In genomic region chr1:19049798-19050197, GRCh38 we compare ENCODE assay signal across 22 cellular contexts.
A peak's percentile ranks its signal among the peaks of the same experiment; 100 is the strongest.
DNase-seq lines count a peak whose midpoint lies in the region; ATAC-seq, FAIRE-seq and TF ChIP-seq lines count a peak whose summit lies in the region.
"Had no signal": no experiment of that assay in that cellular context is flagged by ENCODE, and none has a peak within 500 bp of the region (broad histone marks: within the 10 kb centered on the region; RNA-seq: fewer than 3 reads in every experiment).

No MANE protein-coding gene starts in this region.

- no peaks in the 10 kb centered on the region for H3K36me3 Mint-ChIP-seq in stimulated activated naive B cell treated with anti-CD40 and anti-IgM and Interleukin-4, amounts not matched to agents 10 μg/mL and 1 μg/mL and 100 μg/mL, for 72 hours
- H3K36me3 Mint-ChIP-seq: CD8-positive, alpha-beta T cell had no signal

- in situ Hi-C loops in HepG2 (cut with HindIII; ENCODE audit: extremely low pct_ligation_motif_present, low pct_unique_long_range_greater_than_20kb) (no loop called here), K562 (cut with MboI) (no loop called here)

- H3K79me2 ChIP-seq in HepG2 (ENCODE audit: insufficient read depth, low read length) (no peaks in the 10 kb centered on the region), K562 (ENCODE audit: control insufficient read depth, insufficient read depth, low read length) (no peaks in the 10 kb centered on the region), osteoblast (ENCODE audit: insufficient read depth, low read length) (no peaks in the 10 kb centered on the region)

- POLR2A ChIA-PET in HepG2 (lab: Yijun Ruan, JAX) (no interaction called here), K562 (lab: Yijun Ruan, JAX) (interaction anchor here (0.7 kb wide), 3 partner anchors 11 to 147 kb away, joined by 3 read pairs; partner anchors contain the start of gene ALDH4A1)

- TF ChIP-seq POLR2A in HepG2 (IDR thresholded peaks at IDR 0.05; ENCODE audit: insufficient read depth in 1 of 2, low read depth in 2 of 2, low read length in 2 of 2) = no peak
- no peak for TF ChIP-seq POLR2A in right lobe of liver (IDR thresholded peaks at IDR 0.05)
- TF ChIP-seq POLR2A in K562 (conservative IDR thresholded peaks at IDR 0.05) = no peak

- intact Hi-C loops in HepG2 (cut with micrococcal nuclease; ENCODE audit: unreplicated experiment) = loop anchor here (5.0 kb wide), 1 partner anchor 37 kb away; no protein-coding TSS in a partner anchor
- intact Hi-C loops in right lobe of liver (cut with DNase I) = no loop called here
- intact Hi-C loops in K562 (cut with micrococcal nuclease) = no loop called here

- H3K4me1 ChIP-seq in HepG2 (ENCODE audit: insufficient read depth, low read length) (peaks cover 75% of the 10 kb centered on the region), right lobe of liver (peaks cover 0 to 26% (median 13%) of the 10 kb centered on the region in 4 donors), K562 (replicated peaks in 1 of 2; ENCODE audit: control insufficient read depth in 2 of 2, insufficient read depth in 2 of 2, low read length in 2 of 2) (peaks cover 0 to 4% of the 10 kb centered on the region in 2 experiments; a peak in 2 of 5 replicates), osteoblast (ENCODE audit: insufficient read depth, low read length) (peaks cover 16% of the 10 kb centered on the region)

- no peaks in the 10 kb centered on the region for H4K20me1 ChIP-seq in HepG2 (ENCODE audit: insufficient read depth, low read length)
- peaks cover 10% of the 10 kb centered on the region for H4K20me1 ChIP-seq in K562 (replicated peaks; ENCODE audit: control insufficient read depth, insufficient read depth, low read length)
- no peaks in the 10 kb centered on the region for H4K20me1 ChIP-seq in osteoblast (ENCODE audit: insufficient read depth, low read length)
- H4K20me1 ChIP-seq: BLaER1 treated with 17β-estradiol and CSF1 and Interleukin-3, amounts not matched to agents 10 nM and 100 nM had no signal

- TF ChIP-seq RAD21 in HepG2 (CRISPR knock-in tag; IDR thresholded peaks at IDR 0.05) (no peak), K562 (CRISPR knock-in tag; conservative IDR thresholded peaks at IDR 0.05 in 1 of 2, IDR thresholded peaks at IDR 0.05 in 1 of 2) (no peak)

- H2AFZ ChIP-seq in HepG2 (ENCODE audit: low read length) (no peak overlapping the region), K562 (ENCODE audit: low read depth, low read length) (no peak overlapping the region), osteoblast (ENCODE audit: low read length) (no peak overlapping the region)

- DNase-seq in HepG2 (ENCODE audit: low spot score) = no peak
- DNase-seq in right lobe of liver = no peak
- DNase-seq in K562 (ENCODE audit: extremely low read depth in 1 of 4, low spot score in 3 of 4) = no peak
- DNase-seq in iris pigment epithelial cell (ENCODE audit: low read depth) = peak; percentile 24
- peak; percentile 39 for DNase-seq in osteoblast (ENCODE audit: insufficient read length, low spot score, missing footprints)
- DNase-seq in stimulated activated naive B cell treated with anti-CD40 and anti-IgM and Interleukin-4, amounts not matched to agents 10 μg/mL and 1 μg/mL and 100 μg/mL, for 72 hours = no peak
- DNase-seq in iPS-NIHi7 (ENCODE audit: extremely low spot score) = no peak
- DNase-seq: AML-193; Caco-2; Calu3; CD4-positive, alpha-beta T cell; CD8-positive, alpha-beta T cell; GF-D8 had no signal

- H3K36me3 ChIP-seq in HepG2 (replicated peaks in 1 of 2; ENCODE audit: control insufficient read depth in 1 of 2, insufficient read depth in 2 of 2, low read length in 2 of 2) (no peaks in the 10 kb centered on the region), right lobe of liver (no peaks in the 10 kb centered on the region), K562 (ENCODE audit: control insufficient read depth, insufficient read depth, low read length) (no peaks in the 10 kb centered on the region), osteoblast (ENCODE audit: insufficient read depth, low read length) (no peaks in the 10 kb centered on the region)
- H3K36me3 ChIP-seq: BLaER1 treated with 17β-estradiol and CSF1 and Interleukin-3, amounts not matched to agents 10 nM and 100 nM had no signal

- H3K4me1 Mint-ChIP-seq in stimulated activated naive B cell treated with anti-CD40 and anti-IgM and Interleukin-4, amounts not matched to agents 10 μg/mL and 1 μg/mL and 100 μg/mL, for 72 hours = peaks cover 0 to 2% of the 10 kb centered on the region in 2 donors
- H3K4me1 Mint-ChIP-seq: B cell had no signal

- no peak overlapping the region for H3K4me3 ChIP-seq in HepG2 (replicated peaks in 1 of 3; ENCODE audit: insufficient read depth in 1 of 3, low read depth in 2 of 3, low read length in 3 of 3)
- H3K4me3 ChIP-seq in right lobe of liver = no peak overlapping the region
- H3K4me3 ChIP-seq in K562 = no peak overlapping the region
- H3K4me3 ChIP-seq in osteoblast (ENCODE audit: insufficient read depth, low read length) = no peak overlapping the region
- H3K4me3 ChIP-seq: A549; BLaER1 treated with 17β-estradiol and CSF1 and Interleukin-3, amounts not matched to agents 10 nM and 100 nM had no signal

- BruUV-seq in HepG2 (replicated peaks; lab: Mats Ljungman, UMichigan) (no TSS peak), K562 (replicated peaks; lab: Mats Ljungman, UMichigan) (no TSS peak)

- no peak for TF ChIP-seq CTCF in HepG2 (CRISPR knock-in tag; IDR thresholded peaks at IDR 0.05)
- no peak for TF ChIP-seq CTCF in right lobe of liver (IDR thresholded peaks at IDR 0.05)
- TF ChIP-seq CTCF in K562 (IDR thresholded peaks at IDR 0.05 in 2 of 3, conservative IDR thresholded peaks at IDR 0.05 in 1 of 3; ENCODE audit: insufficient read depth in 2 of 3, low read depth in 1 of 3, low read length in 3 of 3) = no peak
- no peak for TF ChIP-seq CTCF in osteoblast (IDR thresholded peaks at IDR 0.05; ENCODE audit: extremely low read depth, low read depth, low read length)

- H3K9me3 ChIP-seq in HepG2 (ENCODE audit: low read length) (no peaks in the 10 kb centered on the region), right lobe of liver (no peaks in the 10 kb centered on the region), K562 (replicated peaks; ENCODE audit: control insufficient read depth, insufficient read depth, low read depth, low read length) (no peaks in the 10 kb centered on the region), osteoblast (ENCODE audit: low read depth, low read length) (no peaks in the 10 kb centered on the region)
- H3K9me3 ChIP-seq: A549; BLaER1 treated with 17β-estradiol and CSF1 and Interleukin-3, amounts not matched to agents 10 nM and 100 nM; Caco-2 had no signal

- FAIRE-seq in HepG2 (lab: Jason Lieb, UNC) = no peak
- no peak for FAIRE-seq in K562 (lab: Jason Lieb, UNC)
- FAIRE-seq: A549, D721Med, G401.6, GM12891 had no signal

- no peaks in the 10 kb centered on the region for H3K9me1 ChIP-seq in K562 (ENCODE audit: control insufficient read depth, insufficient read depth, low read length)

- 0 out of 5 replicates have a peak, but pooled peaks cover 0 to 2% of the 10 kb centered on the region in 2 experiments for H3K27me3 ChIP-seq in HepG2 (ENCODE audit: control insufficient read depth in 1 of 2, insufficient read depth in 2 of 2, low read length in 2 of 2)
- H3K27me3 ChIP-seq in right lobe of liver = no peaks in the 10 kb centered on the region
- H3K27me3 ChIP-seq in K562 (ENCODE audit: control insufficient read depth in 2 of 2, insufficient read depth in 2 of 2, low read length in 2 of 2) = peaks cover 73 to 93% of the 10 kb centered on the region in 2 experiments
- peaks cover 18% of the 10 kb centered on the region for H3K27me3 ChIP-seq in osteoblast (ENCODE audit: insufficient read depth, low read length)

- H3K27ac Mint-ChIP-seq in stimulated activated naive B cell treated with anti-CD40 and anti-IgM and Interleukin-4, amounts not matched to agents 10 μg/mL and 1 μg/mL and 100 μg/mL, for 72 hours = no peak overlapping the region
- H3K27ac Mint-ChIP-seq: B cell; CD4-positive, alpha-beta T cell; CD8-positive, alpha-beta T cell had no signal

- no peaks in the 10 kb centered on the region for H3K9me3 Mint-ChIP-seq in stimulated activated naive B cell treated with anti-CD40 and anti-IgM and Interleukin-4, amounts not matched to agents 10 μg/mL and 1 μg/mL and 100 μg/mL, for 72 hours
- H3K9me3 Mint-ChIP-seq: CD4-positive, alpha-beta T cell; CD8-positive, alpha-beta T cell had no signal

- H3K27ac ChIP-seq in HepG2 (ENCODE audit: extremely low read length, insufficient read depth, low read length) (no peak overlapping the region), right lobe of liver (no peak overlapping the region), K562 (ENCODE audit: extremely low read depth, low read depth, low read length) (no peak overlapping the region), osteoblast (ENCODE audit: low read depth, low read length) (no peak overlapping the region)
- H3K27ac ChIP-seq: 22Rv1; A549; BLaER1 treated with 17β-estradiol and CSF1 and Interleukin-3, amounts not matched to agents 10 nM and 100 nM; C4-2B had no signal

- TF ChIP-seq EP300 in HepG2 (IDR thresholded peaks at IDR 0.05; ENCODE audit: low read depth in 2 of 2, low read length in 2 of 2) (no peak), HepG2 (CRISPR knock-in tag; IDR thresholded peaks at IDR 0.05; ENCODE audit: borderline replicate concordance) (no peak), K562 (IDR thresholded peaks at IDR 0.05; ENCODE audit: low read length) (no peak)

- H3K27me3 Mint-ChIP-seq in stimulated activated naive B cell treated with anti-CD40 and anti-IgM and Interleukin-4, amounts not matched to agents 10 μg/mL and 1 μg/mL and 100 μg/mL, for 72 hours = peaks cover 26 to 42% of the 10 kb centered on the region in 2 donors

- no peak overlapping the region for H3K4me2 ChIP-seq in HepG2 (ENCODE audit: low read depth, low read length)
- no peak overlapping the region for H3K4me2 ChIP-seq in K562 (ENCODE audit: insufficient read depth, low read length)
- H3K4me2 ChIP-seq in osteoblast (ENCODE audit: insufficient read depth, low read length) = no peak overlapping the region
- H3K4me2 ChIP-seq: A549; BLaER1 treated with 17β-estradiol and CSF1 and Interleukin-3, amounts not matched to agents 10 nM and 100 nM had no signal

- no peak overlapping the region for H3K9ac ChIP-seq in HepG2 (ENCODE audit: insufficient read depth, low read depth, low read length)
- H3K9ac ChIP-seq in K562 (ENCODE audit: insufficient read depth in 1 of 2, low read depth in 2 of 2, low read length in 2 of 2) = no peak overlapping the region
- H3K9ac ChIP-seq: BLaER1 treated with 17β-estradiol and CSF1 and Interleukin-3, amounts not matched to agents 10 nM and 100 nM had no signal

- CTCF ChIA-PET in HepG2 (lab: Yijun Ruan, JAX; ENCODE audit: low intra/inter-chr PET ratio, low total read pairs) = no interaction called here
- CTCF ChIA-PET in K562 (lab: Yijun Ruan, JAX; ENCODE audit: low intra/inter-chr PET ratio) = no interaction called here

- 87% methylated on average over 5 of the region's 5 CpGs for WGBS in HepG2 (ENCODE audit: low lambda C conversion rate)
- 80% methylated on average over 3 of the region's 5 CpGs for WGBS in right lobe of liver (ENCODE audit: insufficient coverage, low coverage, low lambda C conversion rate, missing lambda C conversion rate)
- WGBS in K562 (ENCODE audit: insufficient coverage, low coverage, missing lambda C conversion rate) = 39% methylated on average over 5 of the region's 5 CpGs

- ATAC-seq in HepG2 (no peak), right lobe of liver (no peak), K562 (no peak), GM21526 (IDR thresholded peaks at IDR 0.05; ENCODE audit: low FRiP score, unreplicated experiment) (no peak)
- ATAC-seq in stimulated activated naive B cell treated with anti-CD40 and anti-IgM and Interleukin-4, amounts not matched to agents 10 μg/mL and 1 μg/mL and 100 μg/mL, for 72 hours (replicated peaks) = no peak
- ATAC-seq: A549; CD8-positive, alpha-beta T cell had no signal

- no peak overlapping the region for H3K4me3 Mint-ChIP-seq in stimulated activated naive B cell treated with anti-CD40 and anti-IgM and Interleukin-4, amounts not matched to agents 10 μg/mL and 1 μg/mL and 100 μg/mL, for 72 hours
- H3K4me3 Mint-ChIP-seq: B cell; CD4-positive, alpha-beta T cell; CD8-positive, alpha-beta T cell had no signal

Comparison
In these comparisons a context has a peak if more than half of its experiments do, and no peak if none do; other contexts are left out.
1. DNase-seq: peak in iris pigment epithelial cell (single experiment) and osteoblast (single experiment); none in HepG2 (single experiment), right lobe of liver (0 of 3), K562 (0 of 4), stimulated activated naive B cell treated with anti-CD40 and anti-IgM and Interleukin-4, amounts not matched to agents 10 μg/mL and 1 μg/mL and 100 μg/mL, for 72 hours (single experiment) and iPS-NIHi7 (single experiment).